Comparison of ENCODE assay signal across 8 cellular contexts in genomic region chr12:57214398-57214781, GRCh38. TPM values are rescaled to one million over a fixed set of nuclear protein-coding genes. Genes with fewer than 3 reads are reported as not detected.
DNase-seq lines count a peak whose midpoint lies in the region; ATAC-seq and TF ChIP-seq lines count a peak whose summit lies in the region.

No MANE protein-coding gene starts in this region.

- TF ChIP-seq POLR2A in IMR-90 (IDR thresholded peaks at IDR 0.05; ENCODE audit: low read depth, low read length) = no peak

- BruUV-seq in IMR-90 (replicated peaks; lab: Mats Ljungman, UMichigan) = no TSS peak

- H3K27me3 ChIP-seq in IMR-90 (ENCODE audit: control insufficient read depth, insufficient read depth, low read length) (peaks cover 45% of the 10 kb centered on the region), OCI-LY1 (ENCODE audit: insufficient read depth, low read length) (no peaks in the 10 kb centered on the region), neuronal stem cell (ENCODE audit: control insufficient read depth in 3 of 3, insufficient read depth in 3 of 3, low read depth in 1 of 3, low read length in 3 of 3) (peaks cover 31 to 57% (median 48%) of the 10 kb centered on the region in 3 experiments), aorta (ENCODE audit: control insufficient read depth in 1 of 2, insufficient read depth in 2 of 2, low read length in 1 of 2) (no peaks in the 10 kb centered on the region)

- H2AFZ ChIP-seq in IMR-90 (replicated peaks; ENCODE audit: low read length, poor library complexity) (peak overlapping the region; percentile 64), OCI-LY1 (ENCODE audit: low read length) (no peak overlapping the region), neuronal stem cell (ENCODE audit: low read length) (no peak overlapping the region)

- H3K4me2 ChIP-seq in IMR-90 (ENCODE audit: low read depth, low read length) (no peak overlapping the region), OCI-LY1 (ENCODE audit: low read length) (peak overlapping the region; percentile 65; the same call in 1 of the 2 replicates), neuronal stem cell (ENCODE audit: insufficient read depth, low read length, poor library complexity, severe bottlenecking) (no peak overlapping the region)

- intact Hi-C loops in IMR-90 (cut with micrococcal nuclease) (no loop called here), aorta (cut with DNase I) (loop anchor here in 1 of 2 donors (1.0 kb wide), 1 partner anchor 25 kb away; no protein-coding TSS in a partner anchor)

- H3K36me3 ChIP-seq in IMR-90 (ENCODE audit: control insufficient read depth, insufficient read depth, low read length) (peaks cover 44% of the 10 kb centered on the region), OCI-LY1 (ENCODE audit: insufficient read depth, low read length) (no peaks in the 10 kb centered on the region), neuronal stem cell (replicated peaks in 1 of 2; ENCODE audit: control insufficient read depth in 2 of 2, insufficient read depth in 2 of 2, low read length in 2 of 2) (peaks cover 23 to 42% of the 10 kb centered on the region in 2 donors), aorta (ENCODE audit: control insufficient read depth in 1 of 2, insufficient read depth in 2 of 2, low read length in 1 of 2) (no peaks in the 10 kb centered on the region)

- H2BK15ac ChIP-seq in IMR-90 (ENCODE audit: low read depth, low read length) (no peak overlapping the region), neuronal stem cell (ENCODE audit: low read length) (no peak overlapping the region)

- in situ Hi-C loops in IMR-90 (cut with MboI; ENCODE audit: low sequenced_read_pairs) = no loop called here

- no peaks in the 10 kb centered on the region for H3K79me2 ChIP-seq in OCI-LY1 (ENCODE audit: insufficient read depth, low read length)

- H4K91ac ChIP-seq in IMR-90 (ENCODE audit: insufficient read depth, low read depth, low read length) = no peak overlapping the region
- no peak overlapping the region for H4K91ac ChIP-seq in neuronal stem cell (ENCODE audit: low read depth, low read length, poor library complexity)

- no peak overlapping the region for H4K5ac ChIP-seq in IMR-90 (ENCODE audit: low read depth, low read length)

- POLR2A ChIA-PET in IMR-90 (lab: Charles Lee; ENCODE audit: unreplicated experiment) = no interaction called here

- H2BK120ac ChIP-seq in IMR-90 (ENCODE audit: low read depth, low read length) (no peak overlapping the region), neuronal stem cell (ENCODE audit: low read depth, low read length) (no peak overlapping the region)

- H4K8ac ChIP-seq in IMR-90 (ENCODE audit: low read depth in 2 of 2, low read length in 2 of 2) = no peak overlapping the region
- no peak overlapping the region for H4K8ac ChIP-seq in neuronal stem cell (ENCODE audit: low read depth, low read length)

- dilution Hi-C loops in IMR-90 (cut with HindIII; ENCODE audit: low sequenced_read_pairs, unreplicated experiment) = no loop called here

- no peak overlapping the region for H2BK5ac ChIP-seq in IMR-90 (ENCODE audit: low read depth, low read length, poor library complexity, severe bottlenecking)
- H2BK5ac ChIP-seq in neuronal stem cell (ENCODE audit: low read length) = no peak overlapping the region

- no peak overlapping the region for H3K14ac ChIP-seq in IMR-90 (replicated peaks; ENCODE audit: low read depth, low read length)
- no peak overlapping the region for H3K14ac ChIP-seq in neuronal stem cell (ENCODE audit: low read length)

- ATAC-seq in IMR-90 (ENCODE audit: low read depth) (peak; percentile 28), esophagus mucosa (peak; percentile 25), aorta (ENCODE audit: low FRiP score) (peak; percentile 64), GM21515 (IDR thresholded peaks at IDR 0.05; ENCODE audit: unreplicated experiment) (no peak)

- no peaks in the 10 kb centered on the region for H3K9me3 ChIP-seq in IMR-90 (ENCODE audit: control insufficient read depth, insufficient read depth, low read length)
- no peaks in the 10 kb centered on the region for H3K9me3 ChIP-seq in OCI-LY1 (ENCODE audit: low read length)
- no peaks in the 10 kb centered on the region for H3K9me3 ChIP-seq in neuronal stem cell (replicated peaks in 1 of 2; ENCODE audit: control insufficient read depth in 2 of 2, insufficient read depth in 1 of 2, low read depth in 1 of 2, low read length in 2 of 2)
- H3K9me3 ChIP-seq in aorta (ENCODE audit: control insufficient read depth, low read length) = no peaks in the 10 kb centered on the region

- no peak overlapping the region for H3K18ac ChIP-seq in IMR-90 (ENCODE audit: low read depth, low read length)
- H3K18ac ChIP-seq in neuronal stem cell (ENCODE audit: low read length) = peak overlapping the region; percentile 15

- no peak overlapping the region for H3K4me3 ChIP-seq in IMR-90 (ENCODE audit: insufficient read depth, low read depth, low read length)
- H3K4me3 ChIP-seq in OCI-LY1 (ENCODE audit: low read depth, low read length, poor library complexity, severe bottlenecking) = peak overlapping the region; percentile 10
- H3K4me3 ChIP-seq in neuronal stem cell (ENCODE audit: low read length in 2 of 2) = no peak overlapping the region
- H3K4me3 ChIP-seq in aorta (ENCODE audit: low read length in 2 of 2) = no peak overlapping the region

- H2BK12ac ChIP-seq in neuronal stem cell (ENCODE audit: low read length) = no peak overlapping the region

- H3K4me1 ChIP-seq in IMR-90 (ENCODE audit: control insufficient read depth, insufficient read depth, low read length) = peaks cover 7% of the 10 kb centered on the region
- peaks cover 84% of the 10 kb centered on the region for H3K4me1 ChIP-seq in OCI-LY1 (ENCODE audit: insufficient read depth, low read length, severe bottlenecking)
- peaks cover 13 to 27% of the 10 kb centered on the region in 2 donors for H3K4me1 ChIP-seq in neuronal stem cell (ENCODE audit: control insufficient read depth in 2 of 2, insufficient read depth in 1 of 2, low read depth in 1 of 2, low read length in 2 of 2)
- no peaks in the 10 kb centered on the region for H3K4me1 ChIP-seq in aorta (ENCODE audit: control insufficient read depth in 1 of 2, insufficient read depth in 2 of 2, low read length in 2 of 2)

- 3% methylated on average over 5 of the region's 14 CpGs; no CpG with 5 or more reads in 1 of the 2 experiments for WGBS in IMR-90 (ENCODE audit: extremely low coverage in 2 of 2, insufficient read length in 1 of 2), 2 experiments
- no CpG with 5 or more reads among the region's 14 CpGs for WGBS in neuronal stem cell (ENCODE audit: extremely low coverage in 2 of 2, insufficient read length in 2 of 2, insufficient replicate concordance in 1 of 2), 2 donors
- 1 to 4% methylated on average over 14 of the region's 14 CpGs for WGBS in aorta, 2 donors

- peaks cover 60% of the 10 kb centered on the region for H4K20me1 ChIP-seq in IMR-90 (ENCODE audit: insufficient read depth, low read length)
- no peaks in the 10 kb centered on the region for H4K20me1 ChIP-seq in OCI-LY1 (ENCODE audit: insufficient read depth, low read length)

- H3K4ac ChIP-seq in IMR-90 (ENCODE audit: low read depth, low read length) = no peak overlapping the region
- no peak overlapping the region for H3K4ac ChIP-seq in neuronal stem cell (ENCODE audit: low read length)

- no peaks in the 10 kb centered on the region for H3K9me1 ChIP-seq in IMR-90 (ENCODE audit: insufficient read depth, low read length)

- H2BK20ac ChIP-seq in IMR-90 (ENCODE audit: low read depth, low read length) = no peak overlapping the region

- TF ChIP-seq RAD21 in IMR-90 (IDR thresholded peaks at IDR 0.05; ENCODE audit: low read length) = peak; percentile 55

- CTCF ChIA-PET in IMR-90 (lab: Yijun Ruan, JAX) = interaction anchor here (1.3 to 3.5 kb wide), 3 partner anchors 15 to 29 kb away, joined by 5 to 25 read pairs (median 14); partner anchors contain the start of gene SHMT2

- TF ChIP-seq CTCF in IMR-90 (conservative IDR thresholded peaks at IDR 0.05; ENCODE audit: low read depth, low read length) (peak; percentile 66), OCI-LY1 (IDR thresholded peaks at IDR 0.05; ENCODE audit: low read length) (peak; percentile 89)

- peak overlapping the region; percentile 46 for H2AK9ac ChIP-seq in IMR-90 (replicated peaks; ENCODE audit: low read depth, low read length, poor library complexity)

- H3K79me1 ChIP-seq in IMR-90 (ENCODE audit: low read depth in 1 of 2, low read length in 2 of 2) = peaks cover 0 to 7% of the 10 kb centered on the region in 2 experiments; a peak in 1 of 4 replicates
- no peaks in the 10 kb centered on the region for H3K79me1 ChIP-seq in neuronal stem cell (ENCODE audit: low read depth, low read length)

- H3K27ac ChIP-seq in IMR-90 (ENCODE audit: insufficient read depth, low read length) (no peak overlapping the region), OCI-LY1 (ENCODE audit: low read depth, low read length, poor library complexity, severe bottlenecking) (peak overlapping the region; percentile 63), neuronal stem cell (replicated peaks; ENCODE audit: low read length) (no peak overlapping the region), aorta (ENCODE audit: low read depth in 1 of 2, low read length in 2 of 2) (no peak overlapping the region)

- no peak overlapping the region for H3K56ac ChIP-seq in IMR-90 (ENCODE audit: extremely low read depth, insufficient read depth, low read length)

- DNase-seq in ELR (ENCODE audit: low read depth) (peak; percentile 75), IMR-90 (peak; percentile 50), activated T-cell treated with anti-CD3 and anti-CD28 coated beads for 4 hours (peak; percentile 61), neuronal stem cell (ENCODE audit: low spot score) (peak; percentile 65), aorta (peak in 1 of 2 donors; percentile 89)

- H3K9me2 ChIP-seq in OCI-LY1 (ENCODE audit: low read depth, low read length) = no peaks in the 10 kb centered on the region

- H3K23ac ChIP-seq in IMR-90 (ENCODE audit: low read depth, low read length) (0 out of 2 replicates have a peak overlapping the region, but pooled peaks have one; percentile 1), neuronal stem cell (ENCODE audit: low read depth, low read length, poor library complexity) (peak overlapping the region; percentile 62)

- H3F3A ChIP-seq in OCI-LY1 (ENCODE audit: insufficient read depth, low read length) = no peaks in the 10 kb centered on the region

- H3K9ac ChIP-seq in IMR-90 (ENCODE audit: low read depth, low read length) = no peak overlapping the region
- no peak overlapping the region; the same call in 1 of the 2 replicates for H3K9ac ChIP-seq in OCI-LY1 (ENCODE audit: low read length)
- H3K9ac ChIP-seq in neuronal stem cell (ENCODE audit: low read depth, low read length, poor library complexity) = no peak overlapping the region

- H2AK5ac ChIP-seq in IMR-90 (ENCODE audit: low read depth, low read length) (no peak overlapping the region), neuronal stem cell (ENCODE audit: low read depth, low read length) (no peak overlapping the region)

RNA-seq across cellular contexts. Expression of gene NXPH4, which starts 2.2 kb away (rescaled TPM):
- total RNA-seq in IMR-90 (2012; rRNA removed) (0.36 and 0.56 TPM in 2 replicates), esophagus mucosa (6.7 TPM), aorta (1 to 10 TPM in 1 of 2 donors, under 1 TPM in 1; 0.55 to 1.2 TPM)
- polyA plus RNA-seq in IMR-90 (2012; rRNA removed) (3.3 and 3.8 TPM in 2 replicates), aorta (under 1 TPM; 0.31 to 0.38 TPM)
- 4.8 and 7.5 TPM in 2 replicates for polyA plus RNA-seq in IMR-90 (2012; cell fraction: cytosol; rRNA removed)
- 3.3 and 5.8 TPM in 2 replicates for polyA plus RNA-seq in IMR-90 (2012; cell fraction: nucleus; rRNA removed; ENCODE audit: low replicate concordance)
- polyA plus RNA-seq in neuronal stem cell (2013, experiment 1 of 2) = 0.26 TPM
- 0.29 TPM for polyA plus RNA-seq in neuronal stem cell (2013, experiment 2 of 2)

RNA-seq across cellular contexts. Expression of gene SHMT2, which starts 15.1 kb away (rescaled TPM):
- 225 and 266 TPM in 2 replicates for total RNA-seq in IMR-90 (2012; rRNA removed)
- polyA plus RNA-seq in IMR-90 (2012; rRNA removed) = 302 and 364 TPM in 2 replicates
- polyA plus RNA-seq in IMR-90 (2012; cell fraction: cytosol; rRNA removed) = 201 and 323 TPM in 2 replicates
- 303 and 511 TPM in 2 replicates for polyA plus RNA-seq in IMR-90 (2012; cell fraction: nucleus; rRNA removed; ENCODE audit: low replicate concordance)
- total RNA-seq in esophagus mucosa = 126 TPM
- polyA plus RNA-seq in neuronal stem cell (2013, experiment 1 of 2) = 117 TPM
- polyA plus RNA-seq in neuronal stem cell (2013, experiment 2 of 2) = 112 TPM
- 10 to 100 TPM; 50.3 to 59.1 TPM for total RNA-seq in aorta
- polyA plus RNA-seq in aorta = 10 to 100 TPM; 34.3 to 53.4 TPM

RNA-seq across cellular contexts. Expression of gene STAC3, which starts 36.6 kb away (rescaled TPM):
- total RNA-seq in IMR-90 (2012; rRNA removed) = under 0.01 and 0.18 TPM in 2 replicates
- polyA plus RNA-seq in IMR-90 (2012; rRNA removed) = 0.67 and 0.80 TPM in 2 replicates
- polyA plus RNA-seq in IMR-90 (2012; cell fraction: cytosol; rRNA removed) = 0.13 and 0.66 TPM in 2 replicates
- polyA plus RNA-seq in IMR-90 (2012; cell fraction: nucleus; rRNA removed; ENCODE audit: low replicate concordance) = 2.9 and 4.4 TPM in 2 replicates
- 1.1 TPM for total RNA-seq in esophagus mucosa
- 0.79 TPM for polyA plus RNA-seq in neuronal stem cell (2013, experiment 1 of 2)
- 0.93 TPM for polyA plus RNA-seq in neuronal stem cell (2013, experiment 2 of 2)
- 1 to 10 TPM; 3.2 to 5.8 TPM for total RNA-seq in aorta
- polyA plus RNA-seq in aorta = 1 to 10 TPM in 1 of 2 donors, under 1 TPM in 1; 0.82 to 5.0 TPM
